Comparison of ENCODE assay signal across 1 cellular context in genomic region chr14:57831981-57832380, GRCh38.
TF ChIP-seq lines count a peak whose summit lies in the region.

No MANE protein-coding gene starts in this region.

TF ChIP-seq in H1, 55 proteins besides CTCF, POLR2A, EP300 and RAD21:
- TF ChIP-seq TAF1 (IDR thresholded peaks at IDR 0.05; ENCODE audit: low read depth, low read length) (no peak), SIRT6 (IDR thresholded peaks at IDR 0.05; ENCODE audit: low read length) (no peak), ATF2 (IDR thresholded peaks at IDR 0.05; ENCODE audit: low read length) (no peak), SIN3A (conservative IDR thresholded peaks at IDR 0.05 in 1 of 2, IDR thresholded peaks at IDR 0.05 in 1 of 2; ENCODE audit: low read depth in 1 of 2, low read length in 2 of 2) (no peak)
TF ChIP-seq in H1: peak in this region for 0.
